In genomic region chr12:108039794-108040193, GRCh38 we compare ENCODE assay signal across 8 cellular contexts.
"Had no signal": no experiment of that assay in that cellular context is flagged by ENCODE, and none has a peak within 500 bp of the region (broad histone marks: within the 10 kb centered on the region; RNA-seq: fewer than 3 reads in every experiment).

No MANE protein-coding gene starts in this region.

- DNase-seq: GDM1, GF-D8 had no signal

- ATAC-seq: GM12878 had no signal

- FAIRE-seq: G401.6, GM12878, GM12891, GM12892, GM18507, GM19239 had no signal

- H3K4me3 ChIP-seq: GM12878 had no signal
